Comparison of ENCODE assay signal across 1 cellular context in genomic region chr7:43208189-43208588, GRCh38.
TF ChIP-seq lines count a peak whose summit lies in the region.

No MANE protein-coding gene starts in this region.

TF ChIP-seq in WTC11, 78 proteins besides CTCF, POLR2A, EP300 and RAD21 (continued from another document):
- TF ChIP-seq ZNF317 (CRISPR knock-in tag; IDR thresholded peaks at IDR 0.05; ENCODE audit: borderline replicate concordance, low read depth) (no peak), NFYB (CRISPR knock-in tag; conservative IDR thresholded peaks at IDR 0.05; ENCODE audit: low read depth) (no peak), NR2C2 (CRISPR knock-in tag; IDR thresholded peaks at IDR 0.05) (no peak), NR3C1 (CRISPR knock-in tag; conservative IDR thresholded peaks at IDR 0.05; ENCODE audit: low read depth) (no peak), SMAD3 (CRISPR knock-in tag; IDR thresholded peaks at IDR 0.05; ENCODE audit: borderline replicate concordance) (no peak), ZBTB43 (CRISPR knock-in tag; IDR thresholded peaks at IDR 0.05) (no peak), ZNF138 (CRISPR knock-in tag; conservative IDR thresholded peaks at IDR 0.05) (no peak)
- TF ChIP-seq, protein P1, sequence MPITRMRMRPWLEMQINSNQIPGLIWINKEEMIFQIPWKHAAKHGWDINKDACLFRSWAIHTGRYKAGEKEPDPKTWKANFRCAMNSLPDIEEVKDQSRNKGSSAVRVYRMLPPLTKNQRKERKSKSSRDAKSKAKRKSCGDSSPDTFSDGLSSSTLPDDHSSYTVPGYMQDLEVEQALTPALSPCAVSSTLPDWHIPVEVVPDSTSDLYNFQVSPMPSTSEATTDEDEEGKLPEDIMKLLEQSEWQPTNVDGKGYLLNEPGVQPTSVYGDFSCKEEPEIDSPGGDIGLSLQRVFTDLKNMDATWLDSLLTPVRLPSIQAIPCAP (CRISPR knock-in tag; IDR thresholded peaks at IDR 0.05) = no peak
- TF ChIP-seq, protein P2, sequence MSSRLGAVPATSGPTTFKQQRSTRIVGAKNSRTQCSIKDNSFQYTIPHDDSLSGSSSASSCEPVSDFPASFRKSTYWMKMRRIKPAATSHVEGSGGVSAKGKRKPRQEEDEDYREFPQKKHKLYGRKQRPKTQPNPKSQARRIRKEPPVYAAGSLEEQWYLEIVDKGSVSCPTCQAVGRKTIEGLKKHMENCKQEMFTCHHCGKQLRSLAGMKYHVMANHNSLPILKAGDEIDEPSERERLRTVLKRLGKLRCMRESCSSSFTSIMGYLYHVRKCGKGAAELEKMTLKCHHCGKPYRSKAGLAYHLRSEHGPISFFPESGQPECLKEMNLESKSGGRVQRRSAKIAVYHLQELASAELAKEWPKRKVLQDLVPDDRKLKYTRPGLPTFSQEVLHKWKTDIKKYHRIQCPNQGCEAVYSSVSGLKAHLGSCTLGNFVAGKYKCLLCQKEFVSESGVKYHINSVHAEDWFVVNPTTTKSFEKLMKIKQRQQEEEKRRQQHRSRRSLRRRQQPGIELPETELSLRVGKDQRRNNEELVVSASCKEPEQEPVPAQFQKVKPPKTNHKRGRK (CRISPR knock-in tag; IDR thresholded peaks at IDR 0.05; ENCODE audit: borderline replicate concordance) = no peak
